ENCODE assay signal across 8 cellular contexts in genomic region chr1:155745284-155746228, GRCh38. TPM values are rescaled to one million over a fixed set of nuclear protein-coding genes. Genes with fewer than 3 reads are reported as not detected.
A peak's percentile ranks its signal among the peaks of the same experiment; 100 is the strongest.
DNase-seq lines count a peak whose midpoint lies in the region; ATAC-seq and TF ChIP-seq lines count a peak whose summit lies in the region.
"Not testable (repeated sequence)": the region's sequence is repeated elsewhere in the genome, so short reads cannot be mapped to it uniquely, and the experiment has no call there.

No MANE protein-coding gene starts in this region.

- peak in 2 of 3 donors; percentile 16 to 18 for TF ChIP-seq CTCF in ovary (IDR thresholded peaks at IDR 0.05)
- TF ChIP-seq CTCF in thyroid gland (IDR thresholded peaks at IDR 0.05), result not testable (repeated sequence)

- ATAC-seq in HG02642 (IDR thresholded peaks at IDR 0.05; ENCODE audit: poor library complexity, unreplicated experiment), result peak; percentile 93
- peak; percentile 97 for ATAC-seq in Right ventricle myocardium inferior

- not testable (repeated sequence) for H3K27me3 ChIP-seq in ovary, thyroid gland

- not testable (repeated sequence) for H3K9me3 ChIP-seq in ovary, thyroid gland

- peak; percentile 69 for TF ChIP-seq POLR2A in GM10847 (IDR thresholded peaks at IDR 0.05; ENCODE audit: extremely low read depth, insufficient read length)
- TF ChIP-seq POLR2A in ovary (IDR thresholded peaks at IDR 0.05), result peak; percentile 29
- TF ChIP-seq POLR2A in thyroid gland (IDR thresholded peaks at IDR 0.05), result peak in 1 of 2 donors; percentile 63

- not testable (repeated sequence) for H3K27me3 Mint-ChIP-seq in activated naive CD8-positive, alpha-beta T cell treated with anti-CD3 and anti-CD28 coated beads for 36 hours

- H3K27ac Mint-ChIP-seq in activated naive CD8-positive, alpha-beta T cell treated with anti-CD3 and anti-CD28 coated beads for 36 hours, result peak overlapping the region; percentile 88

- WGBS in ovary, 3 donors, result 0% methylated on average over 28 to 47 of the region's 77 CpGs
- WGBS in thyroid gland, 2 donors, result 1 to 2% methylated on average over 18 to 30 of the region's 77 CpGs

- DNase-seq in NCI-H1105 (lab: John Stamatoyannopoulos, UW), result peak; percentile 92
- DNase-seq in SKM-1 (lab: John Stamatoyannopoulos, UW; ENCODE audit: unreplicated experiment), result peak; percentile 98
- DNase-seq in activated naive CD8-positive, alpha-beta T cell treated with anti-CD3 and anti-CD28 coated beads for 36 hours, result peak; percentile 96
- peak; percentile 98 for DNase-seq in Right ventricle myocardium inferior (ENCODE audit: missing footprints)
- peak; percentile 93 to 97 (median 96) for DNase-seq in ovary
- DNase-seq in thyroid gland, result peak; percentile 97

- H3K36me3 ChIP-seq in ovary, thyroid gland: not testable (repeated sequence)

- H3K27ac ChIP-seq in ovary (peak overlapping the region in 1 of 2 donors; percentile 68), thyroid gland (peak overlapping the region in 1 of 3 donors; percentile 49)

- intact Hi-C loops in Right ventricle myocardium inferior (cut with DNase I); ovary (cut with DNase I); thyroid gland (cut with DNase I): not testable (repeated sequence)

- not testable (repeated sequence) for H3K9me3 Mint-ChIP-seq in activated naive CD8-positive, alpha-beta T cell treated with anti-CD3 and anti-CD28 coated beads for 36 hours

- H3K36me3 Mint-ChIP-seq in activated naive CD8-positive, alpha-beta T cell treated with anti-CD3 and anti-CD28 coated beads for 36 hours, result not testable (repeated sequence)

- TF ChIP-seq EP300 in ovary (IDR thresholded peaks at IDR 0.05), result not testable (repeated sequence)

- not testable (repeated sequence) for H3K4me1 Mint-ChIP-seq in activated naive CD8-positive, alpha-beta T cell treated with anti-CD3 and anti-CD28 coated beads for 36 hours

- H3K4me3 ChIP-seq in ovary (peak overlapping the region; percentile 49), thyroid gland (replicated peaks in 1 of 3) (peak overlapping the region in 2 of 3 donors; percentile 38 to 60)

- peak overlapping the region; percentile 95 for H3K4me3 Mint-ChIP-seq in activated naive CD8-positive, alpha-beta T cell treated with anti-CD3 and anti-CD28 coated beads for 36 hours

- H3K4me1 ChIP-seq in ovary (ENCODE audit: insufficient read depth); thyroid gland: not testable (repeated sequence)

RNA-seq across cellular contexts. Expression of gene DAP3, which starts 56.7 kb away (rescaled TPM):
- 100 to 1,000 TPM; 148 to 151 TPM for total RNA-seq in activated naive CD8-positive, alpha-beta T cell treated with anti-CD3 and anti-CD28 coated beads for 36 hours
- total RNA-seq in Right ventricle myocardium inferior (105 TPM), ovary (100 to 1,000 TPM in 1 of 7 donors, 10 to 100 TPM in 6; 56.9 to 140 (median 61.4) TPM), thyroid gland (100 to 1,000 TPM in 3 of 4 donors, 10 to 100 TPM in 1; 70.8 to 141 (median 106) TPM)
- polyA plus RNA-seq in ovary, result 100 to 1,000 TPM in 1 of 2 donors, 10 to 100 TPM in 1; 43.7 to 128 TPM

RNA-seq across cellular contexts. Expression of gene YY1AP1, which starts 57.0 kb away (rescaled TPM):
- total RNA-seq in activated naive CD8-positive, alpha-beta T cell treated with anti-CD3 and anti-CD28 coated beads for 36 hours, result 10 to 100 TPM; 66.8 to 67.0 TPM
- total RNA-seq in Right ventricle myocardium inferior (62.6 TPM), ovary (100 to 1,000 TPM in 5 of 7 donors, 10 to 100 TPM in 2; 86.3 to 156 (median 106) TPM), thyroid gland (100 to 1,000 TPM in 2 of 4 donors, 10 to 100 TPM in 2; 61.7 to 172 (median 94.6) TPM)
- 100 to 1,000 TPM in 1 of 2 donors, 10 to 100 TPM in 1; 43.4 to 101 TPM for polyA plus RNA-seq in ovary
